8 cellular contexts compared by ENCODE assay signal in genomic region chr2:96739633-96740428, GRCh38. TPM values are rescaled to one million over a fixed set of nuclear protein-coding genes. Genes with fewer than 3 reads are reported as not detected.
DNase-seq lines count a peak whose midpoint lies in the region; ATAC-seq and TF ChIP-seq lines count a peak whose summit lies in the region.

LMAN2L (minus strand) TSS chr2:96740064; CDS start chr2:96740040, 24 bp downstream.

- H3K27ac Mint-ChIP-seq in activated naive CD8-positive, alpha-beta T cell = peak within 1 kb of the TSS; percentile 88

- intact Hi-C loops in testis (cut with DNase I; ENCODE audit: low total_unique reads) = no loop called here

- no peaks in the 10 kb centered on the region for H3K9me3 ChIP-seq in testis

- no peaks in the 10 kb centered on the region for H3K27me3 ChIP-seq in GM06990 (replicated peaks; ENCODE audit: control insufficient read depth, insufficient read depth, low read length)
- no peaks in the 10 kb centered on the region for H3K27me3 ChIP-seq in testis

- ATAC-seq in HG02588 (IDR thresholded peaks at IDR 0.05; ENCODE audit: unreplicated experiment) (peak; percentile 99), SK-N-SH treated with all-trans-retinoic acid at 6 μM for 48 hours (peak; percentile 100), omental fat pad (ENCODE audit: low FRiP score) (peak; percentile 99)

- no peaks in the 10 kb centered on the region for H3K9me3 Mint-ChIP-seq in activated naive CD8-positive, alpha-beta T cell (ENCODE audit: low read depth)

- DNase-seq in GM06990 (ENCODE audit: extremely low read depth, insufficient read length) = peak; percentile 86
- peak; percentile 93 for DNase-seq in NCI-H1092 (lab: John Stamatoyannopoulos, UW)
- DNase-seq in glomerular endothelial cell (ENCODE audit: extremely low read depth, low read depth, low spot score) = peak; percentile 68
- peak; percentile 96 for DNase-seq in omental fat pad (ENCODE audit: low spot score)
- peak; percentile 99 for DNase-seq in testis

- no peak for TF ChIP-seq CTCF in GM06990 (IDR thresholded peaks at IDR 0.05; ENCODE audit: insufficient read depth, low read length, poor library complexity, severe bottlenecking)
- no peak for TF ChIP-seq CTCF in omental fat pad (IDR thresholded peaks at IDR 0.05)
- TF ChIP-seq CTCF in testis (IDR thresholded peaks at IDR 0.05) = peak in 1 of 3 experiments; percentile 2

- H3K27ac ChIP-seq in testis = peak within 1 kb of the TSS; percentile 68 to 85

- peaks cover 2% of the 10 kb centered on the region for H3K36me3 ChIP-seq in GM06990 (ENCODE audit: control insufficient read depth, insufficient read depth, low read length)
- no peaks in the 10 kb centered on the region for H3K36me3 ChIP-seq in testis (ENCODE audit: low read depth, missing control alignments)

- WGBS in testis, 2 donors = 0 to 1% methylated on average over 37 to 43 of the region's 43 CpGs

- H3K27me3 Mint-ChIP-seq in activated naive CD8-positive, alpha-beta T cell = no peaks in the 10 kb centered on the region

- TF ChIP-seq POLR2A in testis (IDR thresholded peaks at IDR 0.05) = no peak

- peaks cover 26% of the 10 kb centered on the region for H3K4me1 Mint-ChIP-seq in activated naive CD8-positive, alpha-beta T cell (ENCODE audit: low read depth)

- H3K36me3 Mint-ChIP-seq in activated naive CD8-positive, alpha-beta T cell = peaks cover 2% of the 10 kb centered on the region

- peak within 1 kb of the TSS; percentile 88 for H3K4me3 ChIP-seq in GM06990 (replicated peaks; ENCODE audit: low read depth, low read length)
- peak within 1 kb of the TSS; percentile 80 to 90 for H3K4me3 ChIP-seq in testis

- peaks cover 8% of the 10 kb centered on the region for H3K4me1 ChIP-seq in testis

- H3K4me3 Mint-ChIP-seq in activated naive CD8-positive, alpha-beta T cell = peak within 1 kb of the TSS; percentile 95

TF ChIP-seq in SK-N-SH treated with all-trans-retinoic acid at 6 μM for 48 hours, 23 proteins besides CTCF, POLR2A, EP300 and RAD21:
- TF ChIP-seq GLIS3 (CRISPR knock-in tag; IDR thresholded peaks at IDR 0.05) (no peak), PPARA (CRISPR knock-in tag; IDR thresholded peaks at IDR 0.05; ENCODE audit: borderline replicate concordance) (no peak), OSR1 (CRISPR knock-in tag; IDR thresholded peaks at IDR 0.05) (no peak), ESRRG (CRISPR knock-in tag; IDR thresholded peaks at IDR 0.05) (no peak), TCF4 (CRISPR knock-in tag; IDR thresholded peaks at IDR 0.05; ENCODE audit: borderline replicate concordance) (no peak), POU6F1 (CRISPR knock-in tag; IDR thresholded peaks at IDR 0.05; ENCODE audit: borderline replicate concordance, low read depth) (no peak), ZFP3 (CRISPR knock-in tag; IDR thresholded peaks at IDR 0.05) (no peak), ISL1 (CRISPR knock-in tag; IDR thresholded peaks at IDR 0.05) (no peak), CSRNP3 (CRISPR knock-in tag; IDR thresholded peaks at IDR 0.05) (no peak), ZNF8 (CRISPR knock-in tag; IDR thresholded peaks at IDR 0.05) (no peak), ZNF70 (CRISPR knock-in tag; IDR thresholded peaks at IDR 0.05) (no peak), RARB (CRISPR knock-in tag; IDR thresholded peaks at IDR 0.05) (no peak)

RNA-seq across cellular contexts. Expression of gene LMAN2L, which starts in this region (rescaled TPM):
- total RNA-seq in glomerular endothelial cell (19.7 and 22.8 TPM in 2 replicates), omental fat pad (10 to 100 TPM in 3 of 4 donors, 1 to 10 TPM in 1; 9.1 to 16.8 (median 11.5) TPM), testis (10 to 100 TPM; 24.2 to 24.5 TPM)
- 25.2 TPM for polyA plus RNA-seq in testis (ENCODE audit: insufficient read depth, low read depth, low replicate concordance)

Comparison
In these comparisons a context has a peak if more than half of its experiments do, and no peak if none do; other contexts are left out.
1. Peak in every context shown above with its lines: DNase-seq, ATAC-seq, H3K4me3 ChIP-seq and H3K27ac ChIP-seq.